In the genomic region with DNA sequence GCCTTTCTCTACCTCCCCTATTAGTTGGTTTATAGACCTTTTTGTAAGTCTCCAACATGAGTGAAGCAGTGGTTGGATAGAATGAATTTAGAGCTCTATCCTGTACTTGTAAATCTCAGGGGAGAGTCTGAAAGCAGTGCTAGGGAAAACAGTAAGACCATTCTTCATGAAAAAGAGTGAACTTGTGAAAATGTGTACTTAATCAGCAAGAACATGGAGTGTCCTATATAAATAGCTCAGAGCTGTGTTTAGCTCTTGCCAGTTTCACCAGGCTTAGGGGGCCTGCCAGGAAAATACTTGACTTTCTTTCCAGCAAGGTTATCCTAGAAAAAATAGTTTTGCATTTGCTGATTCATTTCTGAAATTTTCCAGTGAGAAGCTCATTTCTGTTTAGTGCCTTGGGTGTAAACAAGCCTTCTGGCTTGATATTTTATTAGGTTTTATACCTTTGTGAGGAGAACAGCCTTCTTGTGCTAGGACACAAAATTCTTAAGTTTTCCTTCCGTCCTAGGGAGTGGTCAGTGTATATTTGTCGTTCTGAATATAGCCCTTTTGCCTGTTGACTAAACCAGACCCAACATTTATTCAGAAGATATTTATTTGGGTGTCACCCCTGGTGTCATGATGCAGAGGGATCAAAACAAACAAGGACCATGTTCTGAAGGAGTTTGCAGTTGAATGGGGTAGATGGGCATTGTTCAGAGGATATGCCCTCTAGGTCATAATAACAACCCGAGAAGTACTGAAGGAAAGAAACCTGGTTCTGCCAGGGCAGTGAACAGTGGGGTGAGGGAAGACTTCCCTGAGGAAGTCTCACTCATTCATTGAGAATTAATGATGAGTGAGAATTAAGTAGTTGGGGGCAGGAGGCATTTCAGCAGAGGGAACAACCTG, we compare ENCODE assay signal across 12 cellular contexts. TPM values are rescaled to one million over a fixed set of nuclear protein-coding genes. Genes with fewer than 3 reads are reported as not detected.
A peak's percentile ranks its signal among the peaks of the same experiment; 100 is the strongest.
DNase-seq lines count a peak whose midpoint lies in the region; ATAC-seq and TF ChIP-seq lines count a peak whose summit lies in the region.
"Had no signal": no experiment of that assay in that cellular context is flagged by ENCODE, and none has a peak within 500 bp of the region (broad histone marks: within the 10 kb centered on the region; RNA-seq: fewer than 3 reads in every experiment).

No MANE protein-coding gene starts in this region.

- H3K27ac ChIP-seq in esophagus squamous epithelium (peak overlapping the region; percentile 5 to 75 (median 62)), thoracic aorta (peak overlapping the region; percentile 76 to 79)
- H3K27ac ChIP-seq: epithelial cell of prostate had no signal

- H3K27me3 ChIP-seq in esophagus squamous epithelium (no peaks in the 10 kb centered on the region), thoracic aorta (replicated peaks; ENCODE audit: insufficient read depth) (no peaks in the 10 kb centered on the region)

- H3K27me3 Mint-ChIP-seq in natural killer cell (ENCODE audit: low read depth in 2 of 2): no peaks in the 10 kb centered on the region
- H3K27me3 Mint-ChIP-seq: memory B cell had no signal

- no peaks in the 10 kb centered on the region for H3K36me3 ChIP-seq in esophagus squamous epithelium
- H3K36me3 ChIP-seq in mucosa of descending colon (ENCODE audit: low read depth): no peaks in the 10 kb centered on the region
- H3K36me3 ChIP-seq in thoracic aorta: no peaks in the 10 kb centered on the region

- H3K9me3 ChIP-seq in esophagus squamous epithelium: no peaks in the 10 kb centered on the region
- H3K9me3 ChIP-seq in mucosa of descending colon: no peaks in the 10 kb centered on the region
- no peaks in the 10 kb centered on the region for H3K9me3 ChIP-seq in thoracic aorta

- no peak for TF ChIP-seq POLR2A in esophagus squamous epithelium (IDR thresholded peaks at IDR 0.05)

- 55 to 77% methylated on average over 3 of the region's 3 CpGs for WGBS in esophagus squamous epithelium, 2 donors

- TF ChIP-seq CTCF in esophagus squamous epithelium (IDR thresholded peaks at IDR 0.05) (no peak), mucosa of descending colon (IDR thresholded peaks at IDR 0.05) (no peak), thoracic aorta (IDR thresholded peaks at IDR 0.05) (no peak), natural killer cell (IDR thresholded peaks at IDR 0.05) (no peak)

- H3K4me1 Mint-ChIP-seq in natural killer cell: peaks cover 7 to 26% of the 10 kb centered on the region in 2 donors

- peak; percentile 34 for DNase-seq in NCI-H226
- no peak for DNase-seq in esophagus squamous epithelium (lab: John Stamatoyannopoulos, UW)
- DNase-seq in mucosa of descending colon: no peak
- DNase-seq in thoracic aorta (ENCODE audit: low spot score): no peak
- no peak for DNase-seq in NCI-H2171 (lab: John Stamatoyannopoulos, UW)
- DNase-seq in NCI-H748 (lab: John Stamatoyannopoulos, UW; ENCODE audit: unreplicated experiment): no peak
- DNase-seq in activated CD4-positive, alpha-beta T cell treated with anti-CD3 and anti-CD28 coated beads for 4 hours: no peak
- DNase-seq in natural killer cell: no peak
- DNase-seq: activated CD4-positive, CD25-positive, alpha-beta regulatory T cell treated with anti-CD3 and anti-CD28 coated beads, Interleukin-2, amount 50 U/mL, for 72 hours; activated gamma-delta T cell had no signal

- H3K36me3 Mint-ChIP-seq in natural killer cell: no peaks in the 10 kb centered on the region

- no peak overlapping the region for H3K4me3 ChIP-seq in esophagus squamous epithelium
- H3K4me3 ChIP-seq in mucosa of descending colon: no peak overlapping the region
- H3K4me3 ChIP-seq in thoracic aorta: peak overlapping the region; percentile 56

- ATAC-seq in mucosa of descending colon (peak; percentile 33), thoracic aorta (ENCODE audit: insufficient number of reproducible peaks, low FRiP score, low read depth) (no peak), natural killer cell (no peak)

- no peak overlapping the region for H3K4me3 Mint-ChIP-seq in natural killer cell
- H3K4me3 Mint-ChIP-seq: memory B cell had no signal

- H3K4me1 ChIP-seq in esophagus squamous epithelium: peaks cover under 1 to 65% (median 28%) of the 10 kb centered on the region in 3 donors
- H3K4me1 ChIP-seq in mucosa of descending colon (ENCODE audit: low read depth): peaks cover 75% of the 10 kb centered on the region
- peaks cover 29 to 70% of the 10 kb centered on the region in 2 donors for H3K4me1 ChIP-seq in thoracic aorta (ENCODE audit: control insufficient read depth in 1 of 2, low read depth in 2 of 2)

- intact Hi-C loops in esophagus squamous epithelium (cut with DNase I) (no loop called here), mucosa of descending colon (cut with DNase I, micrococcal nuclease) (no loop called here), natural killer cell (cut with micrococcal nuclease) (no loop called here)

- H3K27ac Mint-ChIP-seq in natural killer cell: no peak overlapping the region
- H3K27ac Mint-ChIP-seq: memory B cell had no signal

- H3K9me3 Mint-ChIP-seq in natural killer cell: no peaks in the 10 kb centered on the region
- H3K9me3 Mint-ChIP-seq: memory B cell had no signal

RNA-seq across cellular contexts. Expression of a gene that starts 7.6 kb away (rescaled TPM):
- 10 to 100 TPM; 23.7 to 37.0 (median 28.1) TPM for total RNA-seq in esophagus squamous epithelium
- 10 to 100 TPM; 46.2 to 73.8 (median 68.0) TPM for total RNA-seq in mucosa of descending colon
- total RNA-seq in thoracic aorta: 10 to 100 TPM; 25.9 to 37.2 TPM
- 10 to 100 TPM; 22.7 to 26.9 (median 26.9) TPM for total RNA-seq in natural killer cell
